In the genomic region with DNA sequence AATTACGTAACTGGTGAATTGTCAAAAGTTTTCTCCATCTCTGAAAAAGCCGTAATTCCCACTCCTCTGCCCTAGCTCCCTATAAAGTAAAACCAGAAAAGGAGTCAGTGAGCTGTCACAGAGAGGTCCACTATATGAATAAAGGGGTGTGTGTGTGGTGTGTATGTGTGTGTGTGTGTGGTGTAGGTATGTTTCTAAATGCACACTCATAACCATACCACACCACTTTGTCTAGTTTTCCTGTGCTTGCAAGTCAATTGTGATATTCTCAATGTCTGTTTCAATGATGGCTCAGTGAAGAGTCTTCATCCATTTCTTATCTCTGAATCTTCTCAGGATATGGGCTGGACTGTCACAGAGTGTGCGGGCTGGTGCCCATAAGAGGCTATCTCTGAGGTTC, we compare ENCODE assay signal across 19 cellular contexts. TPM values are rescaled to one million over a fixed set of nuclear protein-coding genes. Genes with fewer than 3 reads are reported as not detected.
"Had no signal": no experiment of that assay in that cellular context is flagged by ENCODE, and none has a peak within 500 bp of the region (broad histone marks: within the 10 kb centered on the region; RNA-seq: fewer than 3 reads in every experiment).

No MANE protein-coding gene starts in this region.

- H3K9me3 Mint-ChIP-seq: dendritic cell treated with granulocyte-macrophage colony-stimulating factor and Interleukin-4, amounts not matched to agents 40 ng/mL and 50 ng/mL, for 4 days; stimulated activated memory B cell treated with anti-CD40 and anti-IgM and Interleukin-4, amounts not matched to agents 10 μg/mL and 1 μg/mL and 100 μg/mL, for 72 hours; stimulated activated naive CD8-positive, alpha-beta T cell treated with anti-CD3 and anti-CD28 coated beads, Interleukin-15, amount 100 ng/mL, for 72 hours had no signal

- H3K27me3 ChIP-seq: heart right ventricle, neutrophil, right lobe of liver, testis, tibial nerve had no signal

- H3K4me1 Mint-ChIP-seq: naive thymus-derived CD8-positive, alpha-beta T cell; stimulated activated naive CD8-positive, alpha-beta T cell treated with anti-CD3 and anti-CD28 coated beads, Interleukin-15, amount 100 ng/mL, for 72 hours had no signal

- DNase-seq: heart right ventricle; hypothalamus; kidney glomerular epithelial cell; mucosa of descending colon; naive thymus-derived CD8-positive, alpha-beta T cell; psoas muscle; retina; right lobe of liver; stimulated activated CD4-positive, alpha-beta T cell treated with anti-CD3 and anti-CD28 coated beads, Interleukin-4, amount 100 ng/mL, for 1 hour; stimulated activated CD8-positive, alpha-beta memory T cell treated with anti-CD3 and anti-CD28 coated beads, Interleukin-4, amount 100 ng/mL, for 48 hours; stimulated activated naive CD8-positive, alpha-beta T cell treated with anti-CD3 and anti-CD28 coated beads, Interleukin-15, amount 100 ng/mL, for 72 hours; testis had no signal

- H3K27ac ChIP-seq: heart right ventricle, neutrophil, psoas muscle, right lobe of liver, testis, tibial nerve had no signal

- FAIRE-seq: colon, frontal cortex, islet of Langerhans had no signal

- H3K27ac Mint-ChIP-seq: dendritic cell treated with granulocyte-macrophage colony-stimulating factor and Interleukin-4, amounts not matched to agents 40 ng/mL and 50 ng/mL, for 4 days; naive thymus-derived CD8-positive, alpha-beta T cell; stimulated activated memory B cell treated with anti-CD40 and anti-IgM and Interleukin-4, amounts not matched to agents 10 μg/mL and 1 μg/mL and 100 μg/mL, for 72 hours had no signal

- H3K9me3 ChIP-seq: mucosa of descending colon, neutrophil, psoas muscle, right lobe of liver, testis, tibial nerve had no signal

- H3K36me3 Mint-ChIP-seq: naive thymus-derived CD8-positive, alpha-beta T cell; stimulated activated memory B cell treated with anti-CD40 and anti-IgM and Interleukin-4, amounts not matched to agents 10 μg/mL and 1 μg/mL and 100 μg/mL, for 72 hours had no signal

- H3K4me3 Mint-ChIP-seq: dendritic cell treated with granulocyte-macrophage colony-stimulating factor and Interleukin-4, amounts not matched to agents 40 ng/mL and 50 ng/mL, for 4 days; naive thymus-derived CD8-positive, alpha-beta T cell; stimulated activated memory B cell treated with anti-CD40 and anti-IgM and Interleukin-4, amounts not matched to agents 10 μg/mL and 1 μg/mL and 100 μg/mL, for 72 hours; stimulated activated naive CD8-positive, alpha-beta T cell treated with anti-CD3 and anti-CD28 coated beads, Interleukin-15, amount 100 ng/mL, for 72 hours had no signal

- H3K4me3 ChIP-seq: heart right ventricle, mucosa of descending colon, psoas muscle, right lobe of liver, testis, tibial nerve had no signal

- H3K27me3 Mint-ChIP-seq: dendritic cell treated with granulocyte-macrophage colony-stimulating factor and Interleukin-4, amounts not matched to agents 40 ng/mL and 50 ng/mL, for 4 days; stimulated activated memory B cell treated with anti-CD40 and anti-IgM and Interleukin-4, amounts not matched to agents 10 μg/mL and 1 μg/mL and 100 μg/mL, for 72 hours; stimulated activated naive CD8-positive, alpha-beta T cell treated with anti-CD3 and anti-CD28 coated beads, Interleukin-15, amount 100 ng/mL, for 72 hours had no signal

- H3K36me3 ChIP-seq: heart right ventricle, neutrophil, right lobe of liver, tibial nerve had no signal

- H3K4me1 ChIP-seq: heart right ventricle, psoas muscle, right lobe of liver, testis, tibial nerve had no signal

- ATAC-seq: heart right ventricle; mucosa of descending colon; naive thymus-derived CD8-positive, alpha-beta T cell; psoas muscle; right lobe of liver; stimulated activated memory B cell treated with anti-CD40 and anti-IgM and Interleukin-4, amounts not matched to agents 10 μg/mL and 1 μg/mL and 100 μg/mL, for 72 hours; stimulated activated naive CD8-positive, alpha-beta T cell treated with anti-CD3 and anti-CD28 coated beads, Interleukin-15, amount 100 ng/mL, for 72 hours had no signal

RNA-seq across cellular contexts. Expression of gene CCDC68, which starts 54.8 kb away (rescaled TPM):
- total RNA-seq: naive thymus-derived CD8-positive, alpha-beta T cell had no signal
- polyA plus RNA-seq: naive thymus-derived CD8-positive, alpha-beta T cell had no signal
